30 cellular contexts compared by ENCODE assay signal in genomic region chr6:13760307-13760706, GRCh38. TPM values are rescaled to one million over a fixed set of nuclear protein-coding genes. Genes with fewer than 3 reads are reported as not detected.
DNase-seq lines count a peak whose midpoint lies in the region; ATAC-seq and TF ChIP-seq lines count a peak whose summit lies in the region.
"Had no signal": no experiment of that assay in that cellular context is flagged by ENCODE, and none has a peak within 500 bp of the region (broad histone marks: within the 10 kb centered on the region; RNA-seq: fewer than 3 reads in every experiment).

No MANE protein-coding gene starts in this region.

- WGBS in gastroesophageal sphincter (ENCODE audit: low coverage in 1 of 2), 2 donors, result 83% methylated on average over 2 of the region's 4 CpGs

- H3K27ac ChIP-seq in gastroesophageal sphincter, result peak overlapping the region; percentile 26 to 82 (median 75)
- peak overlapping the region in 16 of 21 experiments; percentile 25 to 85 (median 70) for H3K27ac ChIP-seq in skin epidermis
- no peak overlapping the region for H3K27ac ChIP-seq in osteoblast (ENCODE audit: low read depth, low read length)

- TF ChIP-seq EP300 in gastroesophageal sphincter (IDR thresholded peaks at IDR 0.05), result no peak

- TF ChIP-seq CTCF in chondrocyte (IDR thresholded peaks at IDR 0.05) (no peak), gastroesophageal sphincter (IDR thresholded peaks at IDR 0.05) (no peak), osteoblast (IDR thresholded peaks at IDR 0.05; ENCODE audit: extremely low read depth, low read depth, low read length) (no peak)

- no peak overlapping the region for H3K4me2 ChIP-seq in osteoblast (ENCODE audit: insufficient read depth, low read length)

- no peak overlapping the region for H3K4me3 Mint-ChIP-seq in activated naive CD4-positive, alpha-beta T cell treated with anti-CD3 and anti-CD28 coated beads for 36 hours
- no peak overlapping the region for H3K4me3 Mint-ChIP-seq in chondrocyte (ENCODE audit: unreplicated experiment)
- H3K4me3 Mint-ChIP-seq: activated CD4-positive, alpha-beta memory T cell treated with anti-CD3 and anti-CD28 coated beads for 36 hours; activated naive CD4-positive, alpha-beta T cell treated with anti-CD3 and anti-CD28 coated beads, Interleukin-2, amount 50 U/mL, for 24 hours; activated T-helper 1 cell treated with anti-CD3 and anti-CD28 coated beads, Interleukin-12 subunit alpha, Interleukin-12 subunit beta, Interleukin-2, Interleukin-4 antibody, amounts not matched to agents 30 ng/mL and 10 ng/mL and 1 ng/mL, durations not matched to agents 14 hours and 24 hours and 36 hours; CD4-positive, CD25-positive, alpha-beta regulatory T cell; stimulated activated naive B cell treated with anti-CD40 and anti-IgM and Interleukin-4, amounts not matched to agents 10 μg/mL and 1 μg/mL and 100 μg/mL, for 72 hours had no signal

- H3K79me2 ChIP-seq in osteoblast (ENCODE audit: insufficient read depth, low read length), result no peaks in the 10 kb centered on the region

- H3K9me3 Mint-ChIP-seq in activated naive CD4-positive, alpha-beta T cell treated with anti-CD3 and anti-CD28 coated beads for 36 hours, result peaks cover 4% of the 10 kb centered on the region
- no peaks in the 10 kb centered on the region for H3K9me3 Mint-ChIP-seq in chondrocyte (ENCODE audit: low read depth)
- H3K9me3 Mint-ChIP-seq: activated naive CD4-positive, alpha-beta T cell treated with anti-CD3 and anti-CD28 coated beads, Interleukin-2, amount 50 U/mL, for 24 hours; stimulated activated naive B cell treated with anti-CD40 and anti-IgM and Interleukin-4, amounts not matched to agents 10 μg/mL and 1 μg/mL and 100 μg/mL, for 72 hours had no signal

- H3K36me3 ChIP-seq in gastroesophageal sphincter, result no peaks in the 10 kb centered on the region
- H3K36me3 ChIP-seq in osteoblast (ENCODE audit: insufficient read depth, low read length), result no peaks in the 10 kb centered on the region

- no peaks in the 10 kb centered on the region for H3K36me3 Mint-ChIP-seq in activated naive CD4-positive, alpha-beta T cell treated with anti-CD3 and anti-CD28 coated beads for 36 hours (ENCODE audit: low read depth)
- H3K36me3 Mint-ChIP-seq in chondrocyte (ENCODE audit: low read depth), result no peaks in the 10 kb centered on the region
- H3K36me3 Mint-ChIP-seq: activated naive CD4-positive, alpha-beta T cell treated with anti-CD3 and anti-CD28 coated beads, Interleukin-2, amount 50 U/mL, for 24 hours; CD4-positive, CD25-positive, alpha-beta regulatory T cell had no signal

- no peak overlapping the region for H3K4me3 ChIP-seq in gastroesophageal sphincter
- no peak overlapping the region for H3K4me3 ChIP-seq in skin epidermis
- H3K4me3 ChIP-seq in osteoblast (ENCODE audit: insufficient read depth, low read length), result no peak overlapping the region
- H3K4me3 ChIP-seq: dorsolateral prefrontal cortex had no signal

- DNase-seq in activated naive CD4-positive, alpha-beta T cell treated with anti-CD3 and anti-CD28 coated beads for 36 hours, result no peak
- DNase-seq in activated naive CD4-positive, alpha-beta T cell treated with anti-CD3 and anti-CD28 coated beads, Interleukin-2, amount 50 U/mL, for 16 hours, result no peak
- DNase-seq in chondrocyte (ENCODE audit: low spot score), result no peak
- DNase-seq in cortex of kidney (lab: John Stamatoyannopoulos, UW), result no peak
- DNase-seq in ureter (ENCODE audit: low spot score), result no peak
- DNase-seq in osteoblast (ENCODE audit: insufficient read length, low spot score, missing footprints), result no peak
- DNase-seq: activated CD4-positive, alpha-beta memory T cell treated with anti-CD3 and anti-CD28 coated beads for 36 hours; aorta; caudate nucleus; CD4-positive, CD25-positive, alpha-beta regulatory T cell; dorsolateral prefrontal cortex; HCEC 1CT; head of caudate nucleus; KG1; MM.1S; naive thymus-derived CD4-positive, alpha-beta T cell; NCI-H2029; NCI-H526; NK-92 treated with Interleukin-12 subunit alpha and Interleukin-12 subunit beta, amount 100 ng/mL, for 24 hours; occipital lobe; PC-3; small intestine; stimulated activated naive B cell treated with anti-CD40 and anti-IgM and Interleukin-4, amounts not matched to agents 10 μg/mL and 1 μg/mL and 100 μg/mL, for 72 hours; substantia nigra; T-helper 17 cell had no signal

- H3K4me1 Mint-ChIP-seq in activated naive CD4-positive, alpha-beta T cell treated with anti-CD3 and anti-CD28 coated beads for 36 hours (ENCODE audit: low read depth), result peaks cover 31% of the 10 kb centered on the region
- H3K4me1 Mint-ChIP-seq in chondrocyte (ENCODE audit: low read depth), result peaks cover 54% of the 10 kb centered on the region

- ATAC-seq in gastroesophageal sphincter, result no peak
- ATAC-seq: activated CD4-positive, CD25-positive, alpha-beta regulatory T cell treated with anti-CD3 and anti-CD28 coated beads, Interleukin-2, amount 50 U/mL, for 24 hours; naive thymus-derived CD4-positive, alpha-beta T cell; PC-3; stimulated activated naive B cell treated with anti-CD40 and anti-IgM and Interleukin-4, amounts not matched to agents 10 μg/mL and 1 μg/mL and 100 μg/mL, for 72 hours; T-helper 17 cell had no signal

- no peaks in the 10 kb centered on the region for H3K9me3 ChIP-seq in gastroesophageal sphincter
- H3K9me3 ChIP-seq in osteoblast (ENCODE audit: low read depth, low read length), result no peaks in the 10 kb centered on the region

- H3K27me3 ChIP-seq in gastroesophageal sphincter (no peaks in the 10 kb centered on the region), osteoblast (ENCODE audit: insufficient read depth, low read length) (no peaks in the 10 kb centered on the region)
- H3K27me3 ChIP-seq: dorsolateral prefrontal cortex had no signal

- H3K27me3 Mint-ChIP-seq in activated naive CD4-positive, alpha-beta T cell treated with anti-CD3 and anti-CD28 coated beads for 36 hours (ENCODE audit: low read depth), result no peaks in the 10 kb centered on the region
- no peaks in the 10 kb centered on the region for H3K27me3 Mint-ChIP-seq in chondrocyte (ENCODE audit: low read depth)
- H3K27me3 Mint-ChIP-seq: activated CD4-positive, alpha-beta memory T cell treated with anti-CD3 and anti-CD28 coated beads for 36 hours; activated naive CD4-positive, alpha-beta T cell treated with anti-CD3 and anti-CD28 coated beads, Interleukin-2, amount 50 U/mL, for 24 hours; CD4-positive, CD25-positive, alpha-beta regulatory T cell; naive thymus-derived CD4-positive, alpha-beta T cell; T-helper 17 cell had no signal

- CTCF ChIA-PET in activated naive CD4-positive, alpha-beta T cell treated with anti-CD3 and anti-CD28 coated beads for 36 hours (lab: Charles Lee), result interaction anchor here (1.2 kb wide), 1 partner anchor 13 kb away, joined by 3 read pairs; no protein-coding TSS in a partner anchor

- intact Hi-C loops in activated naive CD4-positive, alpha-beta T cell treated with anti-CD3 and anti-CD28 coated beads for 36 hours (cut with micrococcal nuclease), result no loop called here

- no peak overlapping the region for H2AFZ ChIP-seq in osteoblast (ENCODE audit: low read length)

- H3K4me1 ChIP-seq in gastroesophageal sphincter (peaks cover 20 to 45% (median 21%) of the 10 kb centered on the region in 3 donors), osteoblast (ENCODE audit: insufficient read depth, low read length) (peaks cover 29% of the 10 kb centered on the region)

- H4K20me1 ChIP-seq in osteoblast (ENCODE audit: insufficient read depth, low read length), result no peaks in the 10 kb centered on the region

- no peak for TF ChIP-seq POLR2A in gastroesophageal sphincter (IDR thresholded peaks at IDR 0.05)

- H3K27ac Mint-ChIP-seq in activated naive CD4-positive, alpha-beta T cell treated with anti-CD3 and anti-CD28 coated beads for 36 hours, result peak overlapping the region; percentile 29
- peak overlapping the region; percentile 98 for H3K27ac Mint-ChIP-seq in chondrocyte (ENCODE audit: unreplicated experiment)
- H3K27ac Mint-ChIP-seq: activated CD4-positive, alpha-beta memory T cell treated with anti-CD3 and anti-CD28 coated beads for 36 hours; activated T-helper 1 cell treated with anti-CD3 and anti-CD28 coated beads, Interleukin-12 subunit alpha, Interleukin-12 subunit beta, Interleukin-2, Interleukin-4 antibody, amounts not matched to agents 30 ng/mL and 10 ng/mL and 1 ng/mL, durations not matched to agents 14 hours and 24 hours and 36 hours; CD4-positive, CD25-positive, alpha-beta regulatory T cell; stimulated activated naive B cell treated with anti-CD40 and anti-IgM and Interleukin-4, amounts not matched to agents 10 μg/mL and 1 μg/mL and 100 μg/mL, for 72 hours; T-helper 17 cell had no signal

RNA-seq across cellular contexts. Expression of gene RANBP9, which starts 48.7 kb away (rescaled TPM):
- total RNA-seq in activated naive CD4-positive, alpha-beta T cell treated with anti-CD3 and anti-CD28 coated beads for 36 hours, result 10 to 100 TPM; 61.2 to 62.9 TPM
- total RNA-seq in chondrocyte (53.0 to 72.0 TPM (median 71.8 TPM) in 3 replicates), gastroesophageal sphincter (10 to 100 TPM; 39.1 to 59.9 (median 52.1) TPM), ureter (41.7 TPM), osteoblast (53.9 and 55.1 TPM in 2 replicates)

RNA-seq across cellular contexts. Expression of gene MCUR1, which starts 54.0 kb away (rescaled TPM):
- 10 to 100 TPM; 27.1 to 28.3 TPM for total RNA-seq in activated naive CD4-positive, alpha-beta T cell treated with anti-CD3 and anti-CD28 coated beads for 36 hours
- 18.8 to 31.7 TPM (median 28.7 TPM) in 3 replicates for total RNA-seq in chondrocyte
- 10 to 100 TPM in 3 of 4 donors, 1 to 10 TPM in 1; 8.5 to 18.6 (median 11.9) TPM for total RNA-seq in gastroesophageal sphincter
- 19.3 TPM for total RNA-seq in ureter
- total RNA-seq in osteoblast, result 13.6 and 14.8 TPM in 2 replicates
